ENCODE assay signal across 8 cellular contexts in genomic region chr17:18569359-18569924, GRCh38.
DNase-seq lines count a peak whose midpoint lies in the region; ATAC-seq, FAIRE-seq and TF ChIP-seq lines count a peak whose summit lies in the region.
"Not testable (repeated sequence)": the region's sequence is repeated elsewhere in the genome, so short reads cannot be mapped to it uniquely, and the experiment has no call there.

No MANE protein-coding gene starts in this region.

- DNase-seq in DND-41; activated CD4-positive, alpha-beta T cell treated with anti-CD3 and anti-CD28 coated beads for 36 hours; omental fat pad (ENCODE audit: low spot score): not testable (repeated sequence)
- DNase-seq in HT1080 (ENCODE audit: low read depth) (peak; percentile 0), NCI-H526 (lab: John Stamatoyannopoulos, UW) (peak; percentile 6 to 44), iPS-NIHi11 (ENCODE audit: low spot score) (peak; percentile 73), urothelium cell line (ENCODE audit: low spot score) (peak; percentile 7)

- H3K4me1 ChIP-seq in DND-41 (ENCODE audit: insufficient read depth, low read length), result not testable (repeated sequence)

- peak; percentile 86 for ATAC-seq in DND-41 (ENCODE audit: insufficient read depth, low read depth)
- ATAC-seq in activated CD4-positive, alpha-beta T cell treated with anti-CD3 and anti-CD28 coated beads for 36 hours, result peak; percentile 39
- peak; percentile 89 for ATAC-seq in esophagus mucosa
- ATAC-seq in omental fat pad (ENCODE audit: low FRiP score), result peak; percentile 62

- not testable (repeated sequence) for H3K27ac ChIP-seq in DND-41 (ENCODE audit: low read length)

- POLR2A ChIA-PET in activated CD4-positive, alpha-beta T cell treated with anti-CD3 and anti-CD28 coated beads for 36 hours (lab: Charles Lee), result not testable (repeated sequence)

- not testable (repeated sequence) for H3K9me3 Mint-ChIP-seq in activated CD4-positive, alpha-beta T cell treated with anti-CD3 and anti-CD28 coated beads for 36 hours (ENCODE audit: low read depth)

- H3K36me3 ChIP-seq in DND-41 (ENCODE audit: insufficient read depth, low read length), result not testable (repeated sequence)

- not testable (repeated sequence) for H3K79me2 ChIP-seq in DND-41 (ENCODE audit: insufficient read depth, low read length)

- FAIRE-seq in urothelium cell line (lab: Jason Lieb, UNC), result not testable (repeated sequence)

- not testable (repeated sequence) for H3K4me1 Mint-ChIP-seq in activated CD4-positive, alpha-beta T cell treated with anti-CD3 and anti-CD28 coated beads for 36 hours

- not testable (repeated sequence) for H3K4me3 Mint-ChIP-seq in activated CD4-positive, alpha-beta T cell treated with anti-CD3 and anti-CD28 coated beads for 36 hours

- H4K20me1 ChIP-seq in DND-41 (ENCODE audit: insufficient read depth, low read length), result not testable (repeated sequence)

- TF ChIP-seq CTCF in DND-41 (IDR thresholded peaks at IDR 0.05; ENCODE audit: borderline replicate concordance, extremely low read depth, low read length, poor library complexity, severe bottlenecking); omental fat pad (IDR thresholded peaks at IDR 0.05): not testable (repeated sequence)

- not testable (repeated sequence) for H3K27ac Mint-ChIP-seq in activated CD4-positive, alpha-beta T cell treated with anti-CD3 and anti-CD28 coated beads for 36 hours

- H3K4me2 ChIP-seq in DND-41 (ENCODE audit: insufficient read depth, low read length), result not testable (repeated sequence)

- intact Hi-C loops in activated CD4-positive, alpha-beta T cell treated with anti-CD3 and anti-CD28 coated beads for 36 hours (cut with DNase I, micrococcal nuclease), result loop anchor here in 1 of 2 experiments (10.0 kb wide), 1 partner anchor 355 kb away; no protein-coding TSS in a partner anchor

- H3K9me3 ChIP-seq in DND-41 (ENCODE audit: insufficient read depth, low read length, severe bottlenecking), result not testable (repeated sequence)

- H2AFZ ChIP-seq in DND-41 (ENCODE audit: low read depth, low read length), result not testable (repeated sequence)

- not testable (repeated sequence) for H3K27me3 Mint-ChIP-seq in activated CD4-positive, alpha-beta T cell treated with anti-CD3 and anti-CD28 coated beads for 36 hours

- not testable (repeated sequence) for H3K4me3 ChIP-seq in DND-41 (ENCODE audit: low read depth in 1 of 2, low read length in 2 of 2)

- peaks cover 11% of the 10 kb centered on the region for H3K36me3 Mint-ChIP-seq in activated CD4-positive, alpha-beta T cell treated with anti-CD3 and anti-CD28 coated beads for 36 hours (ENCODE audit: low read depth)

- not testable (repeated sequence) for H3K27me3 ChIP-seq in DND-41 (ENCODE audit: insufficient read depth, low read length, poor library complexity)

- CTCF ChIA-PET in activated CD4-positive, alpha-beta T cell treated with anti-CD3 and anti-CD28 coated beads for 36 hours (lab: Charles Lee), result not testable (repeated sequence)

- H3K9ac ChIP-seq in DND-41 (ENCODE audit: low read depth, low read length), result not testable (repeated sequence)

Comparison
In these comparisons a context has a peak if more than half of its experiments do, and no peak if none do; other contexts are left out.
1. ATAC-seq: peak in every context shown above with its lines; median percentile 89 in esophagus mucosa; 86 in DND-41; 62 in omental fat pad; 39 in activated CD4-positive, alpha-beta T cell treated with anti-CD3 and anti-CD28 coated beads for 36 hours.